1 cellular context compared by ENCODE assay signal in genomic region chr17:5464717-5465507, GRCh38.
TF ChIP-seq lines count a peak whose summit lies in the region.

No MANE protein-coding gene starts in this region.

TF ChIP-seq in HepG2, 621 proteins besides CTCF, POLR2A, EP300 and RAD21 (continued from another document and continues in another):
- 0 out of 4 replicates have a peak, but pooled peaks of 1 of the 2 experiments have one; percentile 21 for TF ChIP-seq ATF4 (CRISPR knock-in tag; IDR thresholded peaks at IDR 0.05)
- TF ChIP-seq ZNF549 (CRISPR knock-in tag; IDR thresholded peaks at IDR 0.05), result no peak
- TF ChIP-seq ZNF207 (IDR thresholded peaks at IDR 0.05; ENCODE audit: borderline replicate concordance), result no peak
- no peak for TF ChIP-seq ZBED4 (CRISPR knock-in tag; IDR thresholded peaks at IDR 0.05; ENCODE audit: borderline replicate concordance)
- no peak for TF ChIP-seq ZNF205 (CRISPR knock-in tag; IDR thresholded peaks at IDR 0.05)
- TF ChIP-seq ZFP1 (CRISPR knock-in tag; IDR thresholded peaks at IDR 0.05), result peak; percentile 26; the same call in 1 of the 2 replicates
- TF ChIP-seq KAT2B (IDR thresholded peaks at IDR 0.05; ENCODE audit: borderline replicate concordance, low read depth, low read length), result no peak
- TF ChIP-seq AGO1 (IDR thresholded peaks at IDR 0.05; ENCODE audit: low read depth, low read length, poor library complexity, severe bottlenecking), result no peak
- TF ChIP-seq MED1 (CRISPR knock-in tag; IDR thresholded peaks at IDR 0.05), result 0 out of 2 replicates have a peak, but pooled peaks have one; percentile 30
- no peak for TF ChIP-seq NCOA1 (CRISPR knock-in tag; IDR thresholded peaks at IDR 0.05)
- TF ChIP-seq SETDB1 (CRISPR knock-in tag; IDR thresholded peaks at IDR 0.05; ENCODE audit: borderline replicate concordance), result no peak
- peak in 1 of 2 experiments; percentile 13; a peak in 1 of 4 replicates for TF ChIP-seq KLF16 (CRISPR knock-in tag; IDR thresholded peaks at IDR 0.05)
- TF ChIP-seq TBX2 (CRISPR knock-in tag; IDR thresholded peaks at IDR 0.05; ENCODE audit: borderline replicate concordance), result no peak; the same call in 1 of the 2 replicates
- TF ChIP-seq ZNF768 (CRISPR knock-in tag; IDR thresholded peaks at IDR 0.05), result no peak
- no peak for TF ChIP-seq RXRB (CRISPR knock-in tag; IDR thresholded peaks at IDR 0.05; ENCODE audit: borderline replicate concordance)
- TF ChIP-seq ZNF296 (CRISPR knock-in tag; conservative IDR thresholded peaks at IDR 0.05), result no peak
- no peak for TF ChIP-seq PAF1 (CRISPR knock-in tag; IDR thresholded peaks at IDR 0.05)
- no peak for TF ChIP-seq RERE (CRISPR knock-in tag; IDR thresholded peaks at IDR 0.05; ENCODE audit: low read depth)
- no peak for TF ChIP-seq ZSCAN21 (CRISPR knock-in tag; IDR thresholded peaks at IDR 0.05; ENCODE audit: borderline replicate concordance)
- TF ChIP-seq MYNN (CRISPR knock-in tag; IDR thresholded peaks at IDR 0.05; ENCODE audit: low read depth), result no peak
- no peak for TF ChIP-seq NFE2L2 (IDR thresholded peaks at IDR 0.05; ENCODE audit: low read length)
- no peak for TF ChIP-seq STAG1 (CRISPR knock-in tag; IDR thresholded peaks at IDR 0.05)
- no peak for TF ChIP-seq SOX6 (IDR thresholded peaks at IDR 0.05)
- TF ChIP-seq SOX6 (CRISPR knock-in tag; IDR thresholded peaks at IDR 0.05), result peak; percentile 92
- no peak for TF ChIP-seq KLF13 (CRISPR knock-in tag; IDR thresholded peaks at IDR 0.05)
- no peak for TF ChIP-seq ZNF333 (CRISPR knock-in tag; IDR thresholded peaks at IDR 0.05; ENCODE audit: borderline replicate concordance)
- no peak for TF ChIP-seq HNRNPLL (IDR thresholded peaks at IDR 0.05; ENCODE audit: low read depth, low read length, poor library complexity, severe bottlenecking)
- no peak; the same call in 1 of the 2 replicates for TF ChIP-seq TOE1 (CRISPR knock-in tag; IDR thresholded peaks at IDR 0.05)
- no peak for TF ChIP-seq DNMT1 (CRISPR knock-in tag; IDR thresholded peaks at IDR 0.05)
- no peak for TF ChIP-seq ZFP37 (CRISPR knock-in tag; IDR thresholded peaks at IDR 0.05; ENCODE audit: borderline replicate concordance)
- TF ChIP-seq CBX2 (IDR thresholded peaks at IDR 0.05; ENCODE audit: low read depth, low read length), result no peak
- no peak for TF ChIP-seq CBX2 (CRISPR knock-in tag; IDR thresholded peaks at IDR 0.05; ENCODE audit: low read depth)
- peak; percentile 54; the same call in 1 of the 2 replicates for TF ChIP-seq HDAC1 (CRISPR knock-in tag; IDR thresholded peaks at IDR 0.05)
- no peak for TF ChIP-seq PCBP1 (IDR thresholded peaks at IDR 0.05; ENCODE audit: borderline replicate concordance, low read depth, low read length)
- TF ChIP-seq CBFB (CRISPR knock-in tag; IDR thresholded peaks at IDR 0.05), result no peak
- no peak for TF ChIP-seq HNF1A (IDR thresholded peaks at IDR 0.05; ENCODE audit: low read depth)
- 0 out of 2 replicates have a peak, but pooled peaks have one; percentile 19 for TF ChIP-seq HNF1A (CRISPR knock-in tag; IDR thresholded peaks at IDR 0.05; ENCODE audit: borderline replicate concordance)
- peak; percentile 33; the same call in 1 of the 2 replicates for TF ChIP-seq HNF4G (IDR thresholded peaks at IDR 0.05; ENCODE audit: borderline replicate concordance, low read depth, low read length)
- no peak for TF ChIP-seq HNF4G (CRISPR knock-in tag; IDR thresholded peaks at IDR 0.05; ENCODE audit: borderline replicate concordance, low read depth)
- TF ChIP-seq KLF15 (CRISPR knock-in tag; IDR thresholded peaks at IDR 0.05; ENCODE audit: borderline replicate concordance), result no peak
- no peak for TF ChIP-seq PPARG (CRISPR knock-in tag; conservative IDR thresholded peaks at IDR 0.05)
- TF ChIP-seq DBP (CRISPR knock-in tag; IDR thresholded peaks at IDR 0.05; ENCODE audit: not compliant biosample characterization), result no peak
- no peak for TF ChIP-seq TEAD2 (CRISPR knock-in tag; IDR thresholded peaks at IDR 0.05)
- TF ChIP-seq HOMEZ (CRISPR knock-in tag; IDR thresholded peaks at IDR 0.05; ENCODE audit: low read depth), result no peak
- TF ChIP-seq ADNP (CRISPR knock-in tag; IDR thresholded peaks at IDR 0.05), result no peak
- TF ChIP-seq CENPBD1 (CRISPR knock-in tag; IDR thresholded peaks at IDR 0.05; ENCODE audit: borderline replicate concordance, low read depth), result no peak
- TF ChIP-seq ZSCAN9 (CRISPR knock-in tag; IDR thresholded peaks at IDR 0.05; ENCODE audit: borderline replicate concordance), result no peak
- TF ChIP-seq ZNF430 (CRISPR knock-in tag; IDR thresholded peaks at IDR 0.05), result no peak
- TF ChIP-seq BHLHE40 (IDR thresholded peaks at IDR 0.05; ENCODE audit: low read length), result no peak
- no peak for TF ChIP-seq TRAFD1 (CRISPR knock-in tag; IDR thresholded peaks at IDR 0.05; ENCODE audit: borderline replicate concordance)
- TF ChIP-seq ZC3H13 (CRISPR knock-in tag; IDR thresholded peaks at IDR 0.05), result no peak
- TF ChIP-seq ARNT (IDR thresholded peaks at IDR 0.05), result no peak
